ENCODE assay signal across 16 cellular contexts in genomic region chr1:53587252-53587992, GRCh38.
A peak's percentile ranks its signal among the peaks of the same experiment; 100 is the strongest.
DNase-seq lines count a peak whose midpoint lies in the region; TF ChIP-seq lines count a peak whose summit lies in the region.
"Had no signal": no experiment of that assay in that cellular context is flagged by ENCODE, and none has a peak within 500 bp of the region (broad histone marks: within the 10 kb centered on the region; RNA-seq: fewer than 3 reads in every experiment).

No MANE protein-coding gene starts in this region.

- no peak overlapping the region for H2AK5ac ChIP-seq in H9 (ENCODE audit: insufficient read length, low read length)

- no peak overlapping the region for H2BK5ac ChIP-seq in H9 (ENCODE audit: insufficient read length, low read length)

- no peak overlapping the region for H2BK12ac ChIP-seq in H9 (ENCODE audit: insufficient read length, low read depth, low read length)

- H3T11ph ChIP-seq in H9 (ENCODE audit: low read length): no peak overlapping the region

- no peak overlapping the region for H3K27ac ChIP-seq in H9 (ENCODE audit: insufficient read length, low read depth, low read length)
- H3K27ac ChIP-seq in endodermal cell (ENCODE audit: low read depth, low read length): no peak overlapping the region
- H3K27ac ChIP-seq in sigmoid colon: no peak overlapping the region
- H3K27ac ChIP-seq: BLaER1 had no signal

- H3K9me3 ChIP-seq in H9 (ENCODE audit: control insufficient read depth, low read depth, low read length) (no peaks in the 10 kb centered on the region), endodermal cell (ENCODE audit: control insufficient read depth, low read length) (no peaks in the 10 kb centered on the region), sigmoid colon (no peaks in the 10 kb centered on the region)
- H3K9me3 ChIP-seq: BLaER1 had no signal

- H3K56ac ChIP-seq in H9 (ENCODE audit: insufficient read length, low read depth, low read length): no peak overlapping the region

- no peak overlapping the region for H4K5ac ChIP-seq in H9 (ENCODE audit: insufficient read length, low read depth, low read length)

- no peak overlapping the region for H2AFZ ChIP-seq in H9 (ENCODE audit: low read length)

- H3K27ac Mint-ChIP-seq in H9 (no peak overlapping the region), endodermal cell (no peak overlapping the region)

- no peak overlapping the region for H3K14ac ChIP-seq in H9 (ENCODE audit: insufficient read depth, low read length)

- TF ChIP-seq CTCF in H9 (conservative IDR thresholded peaks at IDR 0.05) (no peak), endodermal cell (conservative IDR thresholded peaks at IDR 0.05) (no peak), sigmoid colon (IDR thresholded peaks at IDR 0.05) (no peak)

- TF ChIP-seq EP300 in sigmoid colon (IDR thresholded peaks at IDR 0.05): no peak

- H3K36me3 Mint-ChIP-seq in H9 (ENCODE audit: insufficient read depth in 1 of 3, low read depth in 3 of 3) (no peaks in the 10 kb centered on the region), endodermal cell (ENCODE audit: low read depth) (no peaks in the 10 kb centered on the region)

- no peak overlapping the region for H4K91ac ChIP-seq in H9 (ENCODE audit: insufficient read length, low read depth, low read length)

- peaks cover 14% of the 10 kb centered on the region for H3K27me3 Mint-ChIP-seq in H9 (ENCODE audit: low read depth)
- peaks cover 4% of the 10 kb centered on the region for H3K27me3 Mint-ChIP-seq in endodermal cell (ENCODE audit: insufficient read depth)

- no peak overlapping the region for H2BK20ac ChIP-seq in H9 (ENCODE audit: low read depth, low read length, poor library complexity, severe bottlenecking)

- intact Hi-C loops in sigmoid colon (cut with DNase I): no loop called here

- no peaks in the 10 kb centered on the region for H3K79me1 ChIP-seq in H9 (ENCODE audit: insufficient read depth, low read depth, low read length, poor library complexity, severe bottlenecking)

- no peaks in the 10 kb centered on the region for H3K27me3 ChIP-seq in H7 (ENCODE audit: control insufficient read depth, insufficient read depth, low read length)
- H3K27me3 ChIP-seq in H9 (ENCODE audit: insufficient read depth, low read length): no peaks in the 10 kb centered on the region
- no peaks in the 10 kb centered on the region for H3K27me3 ChIP-seq in endodermal cell (ENCODE audit: control insufficient read depth, insufficient read depth, low read length, poor library complexity, severe bottlenecking)
- no peaks in the 10 kb centered on the region for H3K27me3 ChIP-seq in sigmoid colon
- H3K27me3 ChIP-seq: BLaER1 had no signal

- H3K4me1 ChIP-seq in H9 (ENCODE audit: insufficient read depth, low read length) (no peaks in the 10 kb centered on the region), endodermal cell (ENCODE audit: control insufficient read depth, insufficient read depth, low read length) (no peaks in the 10 kb centered on the region), sigmoid colon (peaks cover 0 to 7% (median 0%) of the 10 kb centered on the region in 4 donors)

- H4K20me1 ChIP-seq in H9 (ENCODE audit: control insufficient read depth, insufficient read depth, insufficient read length): no peaks in the 10 kb centered on the region
- H4K20me1 ChIP-seq: BLaER1 had no signal

- H3K18ac ChIP-seq in H9 (ENCODE audit: insufficient read length, low read depth, low read length): no peak overlapping the region

- no peaks in the 10 kb centered on the region for H3K79me2 ChIP-seq in H9 (ENCODE audit: insufficient read depth, low read length)

- no peak overlapping the region for H3K23ac ChIP-seq in H9 (ENCODE audit: insufficient read length, low read depth, low read length)

- H3K4me2 ChIP-seq in H9 (ENCODE audit: insufficient read depth, insufficient read length, low read length): no peak overlapping the region
- H3K4me2 ChIP-seq: BLaER1 had no signal

- H2BK120ac ChIP-seq in H9 (ENCODE audit: low read depth, low read length, poor library complexity, severe bottlenecking): no peak overlapping the region

- TF ChIP-seq POLR2A in sigmoid colon (IDR thresholded peaks at IDR 0.05): no peak

- H3K9me3 Mint-ChIP-seq in H9 (no peaks in the 10 kb centered on the region), endodermal cell (no peaks in the 10 kb centered on the region)

- no peak overlapping the region for H2BK15ac ChIP-seq in H9 (ENCODE audit: low read depth, low read length)

- DNase-seq in H7 (peak; percentile 11), H9 (peak; percentile 18), endodermal cell (peak; percentile 36), sigmoid colon (peak; percentile 33), NCI-H146 (lab: John Stamatoyannopoulos, UW) (no peak), GM19240 (ENCODE audit: insufficient read length, low spot score) (no peak)
- DNase-seq in stimulated activated CD4-positive, alpha-beta T cell treated with anti-CD3 and anti-CD28 coated beads, Interleukin-4, amount 100 ng/mL, for 4 hours: no peak
- DNase-seq: DMS 273 treated with DMSO at 0.1 percent for 48 hours, EL, Kasumi-1, NCI-H1105 treated with DMSO at 0.1 percent for 48 hours, NCI-H187 treated with DMSO at 0.1 percent for 48 hours, NCI-H2227 treated with DMSO at 0.1 percent for 48 hours, NCI-H524 treated with DMSO at 0.1 percent for 48 hours, PC-3 had no signal

- WGBS in H9 (ENCODE audit: extremely low coverage, insufficient read length, low lambda C conversion rate): no CpG with 5 or more reads among the region's 4 CpGs
- WGBS in endodermal cell (ENCODE audit: insufficient coverage in 1 of 2, insufficient read length in 1 of 2), 2 experiments: 85 to 89% methylated on average over 1 to 4 of the region's 4 CpGs
- 74 to 80% methylated on average over 4 of the region's 4 CpGs for WGBS in sigmoid colon, 2 donors

- H3K4ac ChIP-seq in H9 (ENCODE audit: low read depth, low read length): no peak overlapping the region

- H3K23me2 ChIP-seq in H9 (ENCODE audit: insufficient read length, low read depth, low read length, poor library complexity, severe bottlenecking): no peaks in the 10 kb centered on the region

- H3K4me1 Mint-ChIP-seq in H9: peaks cover 30 to 38% of the 10 kb centered on the region in 2 experiments
- peaks cover under 1% of the 10 kb centered on the region for H3K4me1 Mint-ChIP-seq in endodermal cell

- H3K4me3 Mint-ChIP-seq in H9: no peak overlapping the region
- no peak overlapping the region for H3K4me3 Mint-ChIP-seq in endodermal cell

- H3K36me3 ChIP-seq in H7 (replicated peaks; ENCODE audit: control insufficient read depth, insufficient read depth, low read length): no peaks in the 10 kb centered on the region
- H3K36me3 ChIP-seq in endodermal cell (ENCODE audit: control insufficient read depth, insufficient read depth, low read length): no peaks in the 10 kb centered on the region
- H3K36me3 ChIP-seq in sigmoid colon: no peaks in the 10 kb centered on the region
- H3K36me3 ChIP-seq: BLaER1 had no signal

- H4K8ac ChIP-seq in H9 (replicated peaks; ENCODE audit: insufficient read length, low read depth, low read length): no peak overlapping the region

- H3K9ac ChIP-seq in H9 (ENCODE audit: extremely low read depth, insufficient read length, low read length) (no peak overlapping the region), endodermal cell (ENCODE audit: extremely low read depth, low read length, poor library complexity, severe bottlenecking) (no peak overlapping the region)
- H3K9ac ChIP-seq: BLaER1 had no signal

- H3K4me3 ChIP-seq in H7 (ENCODE audit: insufficient read depth, low read depth, low read length) (no peak overlapping the region), endodermal cell (ENCODE audit: low read length) (no peak overlapping the region), sigmoid colon (no peak overlapping the region)
- H3K4me3 ChIP-seq: BLaER1 had no signal

Comparison
In these comparisons a context has a peak if more than half of its experiments do, and no peak if none do; other contexts are left out.
1. DNase-seq: peak in H7 (single experiment), H9 (single experiment), endodermal cell (single experiment) and sigmoid colon (single experiment); none in stimulated activated CD4-positive, alpha-beta T cell treated with anti-CD3 and anti-CD28 coated beads, Interleukin-4, amount 100 ng/mL, for 4 hours (0 of 2), NCI-H146 (single experiment) and GM19240 (single experiment).